Comparison of ENCODE assay signal across 7 cellular contexts in the genomic region with DNA sequence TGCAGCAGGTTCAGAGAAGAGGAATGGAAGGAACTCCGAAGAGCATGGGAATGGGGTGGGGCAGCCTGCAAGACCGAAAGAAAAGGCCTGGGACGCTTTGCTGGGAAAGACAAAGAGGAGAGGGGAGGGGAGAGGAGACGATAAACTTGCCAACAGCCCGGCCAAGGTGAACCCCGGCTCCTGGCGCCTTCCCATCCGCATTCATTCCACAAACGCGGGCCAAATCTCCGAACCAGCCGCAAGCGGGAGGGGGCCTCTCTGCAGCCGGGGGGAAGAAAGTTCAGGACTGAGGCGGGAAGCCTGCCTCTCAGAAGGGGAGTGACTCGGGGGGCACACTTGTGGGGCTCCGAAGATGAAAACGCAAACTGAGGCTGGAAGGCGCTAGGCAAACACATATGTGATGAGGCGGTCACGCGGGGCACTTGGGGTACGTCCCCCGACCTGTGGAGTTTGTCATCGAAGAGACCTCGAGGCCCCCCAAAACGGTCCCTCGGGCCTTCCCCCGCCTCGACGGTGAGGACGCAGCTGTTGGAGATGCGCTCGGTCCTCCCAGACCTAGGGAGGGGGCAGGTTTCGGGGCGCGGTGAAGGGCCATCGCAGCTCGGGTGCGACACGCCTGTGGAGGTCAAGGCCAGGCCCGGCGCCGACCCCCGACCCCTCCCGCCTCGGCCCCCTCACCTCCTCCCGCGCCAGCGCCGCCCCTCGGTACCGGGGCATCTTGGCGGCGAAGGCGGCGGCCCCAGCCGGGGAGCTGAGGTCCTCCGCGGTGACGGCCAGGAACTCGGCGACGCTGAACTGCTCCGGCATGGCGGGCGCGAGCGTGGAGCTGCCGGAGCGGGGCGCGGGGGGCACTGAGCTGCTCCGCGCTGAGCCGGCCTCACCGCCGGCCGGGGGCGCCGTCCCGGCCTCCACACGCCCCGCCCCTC. TPM values are rescaled to one million over a fixed set of nuclear protein-coding genes. Genes with fewer than 3 reads are reported as not detected.
DNase-seq lines count a peak whose midpoint lies in the region; FAIRE-seq and TF ChIP-seq lines count a peak whose summit lies in the region.

A gene (minus strand): TSS at position 853 of the 926 bp plus-strand sequence. CDS start 46 bp downstream, at position 807.

- H3K36me3 ChIP-seq in MM.1S (replicated peaks; ENCODE audit: insufficient read depth, low read length): no peaks in the 10 kb centered on the region

- peak within 1 kb of the TSS; percentile 74 for H3K4me3 ChIP-seq in MM.1S (ENCODE audit: low read length)

- no peaks in the 10 kb centered on the region for H4K20me1 ChIP-seq in MM.1S (ENCODE audit: insufficient read depth, low read length)

- H3K9me2 ChIP-seq in MM.1S (replicated peaks; ENCODE audit: insufficient read depth, low read length): no peaks in the 10 kb centered on the region

- H3K4me1 ChIP-seq in MM.1S (ENCODE audit: low read length): peaks cover 3% of the 10 kb centered on the region; the same call in 1 of the 2 replicates

- no peak for DNase-seq in MM.1S
- DNase-seq in hepatic stellate cell (ENCODE audit: low spot score): peak; percentile 40
- peak; percentile 29 for DNase-seq in renal cortical epithelial cell (ENCODE audit: low read depth)
- no peak for DNase-seq in GM12891 (ENCODE audit: insufficient read length, low spot score)
- DNase-seq in RCC 7860 (ENCODE audit: low spot score): no peak

- TF ChIP-seq CTCF in GM12872 (IDR thresholded peaks at IDR 0.05; ENCODE audit: insufficient read depth, low read depth, low read length) (0 out of 3 replicates have a peak, but pooled peaks have one; percentile 5), MM.1S (IDR thresholded peaks at IDR 0.05; ENCODE audit: low read length) (no peak)

- no peak within 1 kb of the TSS for H3K9ac ChIP-seq in MM.1S (ENCODE audit: low read length)

- H3F3A ChIP-seq in MM.1S (ENCODE audit: insufficient read depth, low read length): no peaks in the 10 kb centered on the region

- H3K27ac ChIP-seq in MM.1S (ENCODE audit: low read length): no peak within 1 kb of the TSS
- H3K27ac ChIP-seq in angular gyrus (ENCODE audit: low read depth, low read length): peak within 1 kb of the TSS; percentile 66

- H3K27me3 ChIP-seq in MM.1S (replicated peaks; ENCODE audit: insufficient read depth, low read length): peaks cover 50% of the 10 kb centered on the region

- TF ChIP-seq POLR2A in GM12891 (IDR thresholded peaks at IDR 0.05; ENCODE audit: low read depth, low read length): no peak

- H3K4me2 ChIP-seq in MM.1S (ENCODE audit: low read depth, low read length): peak within 1 kb of the TSS; percentile 96

- H3K9me3 ChIP-seq in MM.1S (replicated peaks; ENCODE audit: insufficient read depth, low read length): no peaks in the 10 kb centered on the region

- FAIRE-seq in GM12891 (lab: Jason Lieb, UNC) (no peak), RCC 7860 (lab: Jason Lieb, UNC) (no peak)

- H2AFZ ChIP-seq in MM.1S (ENCODE audit: low read length): peak within 1 kb of the TSS; percentile 74

- no peaks in the 10 kb centered on the region for H3K79me2 ChIP-seq in MM.1S (ENCODE audit: low read length)

TF ChIP-seq in GM12891, 5 proteins besides CTCF, POLR2A, EP300 and RAD21:
- TF ChIP-seq PAX5 (IDR thresholded peaks at IDR 0.05; ENCODE audit: insufficient read depth, low read length, severe bottlenecking): no peak
- no peak for TF ChIP-seq POLR2AphosphoS5 (IDR thresholded peaks at IDR 0.05; ENCODE audit: low read depth, low read length)
- no peak for TF ChIP-seq POU2F2 (IDR thresholded peaks at IDR 0.05; ENCODE audit: low read depth, low read length)
- no peak for TF ChIP-seq TAF1 (IDR thresholded peaks at IDR 0.05; ENCODE audit: low read depth, low read length)
- TF ChIP-seq SPI1 (IDR thresholded peaks at IDR 0.05; ENCODE audit: low read depth, low read length): no peak

RNA-seq across cellular contexts. Expression of the gene that starts here (rescaled TPM):
- 14.4 and 41.3 TPM in 2 replicates for total RNA-seq in renal cortical epithelial cell
- polyA plus RNA-seq in GM12891 (2012; ENCODE audit: low read depth, missing spikeins): not detected

Comparison
In these comparisons a context has a peak if more than half of its experiments do, and no peak if none do; other contexts are left out.
1. DNase-seq: peak in hepatic stellate cell (single experiment) and renal cortical epithelial cell (single experiment); none in MM.1S (single experiment), GM12891 (single experiment) and RCC 7860 (single experiment).